Comparison of ENCODE assay signal across 1 cellular context in genomic region chr16:31071861-31072260, GRCh38.
TF ChIP-seq lines count a peak whose summit lies in the region.

No MANE protein-coding gene starts in this region.

TF ChIP-seq in endothelial cell of umbilical vein, 7 proteins besides CTCF, POLR2A, EP300 and RAD21:
- no peak for TF ChIP-seq JUN (IDR thresholded peaks at IDR 0.05; ENCODE audit: borderline replicate concordance, insufficient read depth, insufficient read length, low read depth)
- no peak for TF ChIP-seq GATA2 (IDR thresholded peaks at IDR 0.05; ENCODE audit: insufficient read depth, insufficient read length, low read depth, low read length)
- no peak for TF ChIP-seq POLR2AphosphoS5 (IDR thresholded peaks at IDR 0.05; ENCODE audit: insufficient read depth, low read depth, low read length)
- no peak for TF ChIP-seq MYC (IDR thresholded peaks at IDR 0.05; ENCODE audit: low read depth, low read length)
